5 cellular contexts compared by ENCODE assay signal in the genomic region with DNA sequence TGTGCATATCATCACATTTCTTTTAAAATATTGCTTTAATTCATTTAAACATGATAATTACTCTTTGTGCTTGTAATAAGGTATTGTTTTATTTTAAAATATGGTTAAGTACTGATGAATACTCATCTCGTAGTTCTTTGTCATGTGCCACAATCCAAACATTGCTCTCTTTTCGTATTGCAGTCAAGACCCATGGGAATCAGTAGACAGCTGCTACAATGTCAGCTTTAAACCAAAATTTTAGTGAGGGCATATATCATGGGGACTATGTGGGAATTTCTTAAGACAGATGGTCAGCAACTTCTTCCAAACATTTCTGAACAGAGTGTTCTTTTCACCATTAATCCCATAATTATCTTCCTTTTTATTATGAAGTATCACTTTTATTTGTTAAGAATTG.
"Had no signal": no experiment of that assay in that cellular context is flagged by ENCODE, and none has a peak within 500 bp of the region (broad histone marks: within the 10 kb centered on the region; RNA-seq: fewer than 3 reads in every experiment).

No MANE protein-coding gene starts in this region.

- ATAC-seq: GM23338 had no signal

- H3K4me2 ChIP-seq: GM23338 had no signal

- H2AFZ ChIP-seq: GM23338 had no signal

- DNase-seq: H9, HCEC 1CT, KBM-7 had no signal

- H3K4me3 ChIP-seq: GM23338 had no signal

- H3K27ac ChIP-seq: HL-60 had no signal
